ENCODE assay signal across 8 cellular contexts in genomic region chr10:73879296-73880173, GRCh38. TPM values are rescaled to one million over a fixed set of nuclear protein-coding genes. Genes with fewer than 3 reads are reported as not detected.
DNase-seq lines count a peak whose midpoint lies in the region; ATAC-seq and TF ChIP-seq lines count a peak whose summit lies in the region.

No MANE protein-coding gene starts in this region.

- DNase-seq in G401 (ENCODE audit: low spot score) (peak; percentile 52), GM23248 (peak; percentile 91), LNCaP clone FGC (ENCODE audit: low read depth) (no peak), head of caudate nucleus (peak; percentile 38 to 87 (median 75)), prostate gland (ENCODE audit: low spot score) (peak; percentile 76), upper lobe of right lung (peak; percentile 94)
- peak; percentile 97 for DNase-seq in activated naive CD4-positive, alpha-beta T cell treated with anti-CD3 and anti-CD28 coated beads for 36 hours

- no peak for TF ChIP-seq POLR2A in prostate gland (IDR thresholded peaks at IDR 0.05)

- no peaks in the 10 kb centered on the region for H3K27me3 ChIP-seq in GM23248 (replicated peaks; ENCODE audit: insufficient read depth)
- H3K27me3 ChIP-seq in prostate gland (replicated peaks; ENCODE audit: insufficient read depth) = no peaks in the 10 kb centered on the region
- no peaks in the 10 kb centered on the region for H3K27me3 ChIP-seq in upper lobe of right lung

- no peaks in the 10 kb centered on the region for H3K36me3 Mint-ChIP-seq in activated naive CD4-positive, alpha-beta T cell treated with anti-CD3 and anti-CD28 coated beads for 36 hours (ENCODE audit: low read depth)

- H3K4me1 ChIP-seq in GM23248 (ENCODE audit: insufficient read depth) (0 out of 2 replicates have a peak, but pooled peaks cover 3% of the 10 kb centered on the region), prostate gland (replicated peaks) (no peaks in the 10 kb centered on the region), upper lobe of right lung (peaks cover 6% of the 10 kb centered on the region)

- no peak overlapping the region for H3K4me2 ChIP-seq in GM23248 (ENCODE audit: unreplicated experiment)

- no peaks in the 10 kb centered on the region for H3K27me3 Mint-ChIP-seq in activated naive CD4-positive, alpha-beta T cell treated with anti-CD3 and anti-CD28 coated beads for 36 hours (ENCODE audit: low read depth)

- no peaks in the 10 kb centered on the region for H3K9me2 ChIP-seq in GM23248 (ENCODE audit: insufficient read depth)

- no peaks in the 10 kb centered on the region for H3K9me3 ChIP-seq in GM23248 (ENCODE audit: low read depth)
- H3K9me3 ChIP-seq in prostate gland = no peaks in the 10 kb centered on the region
- no peaks in the 10 kb centered on the region for H3K9me3 ChIP-seq in upper lobe of right lung

- H3K4me3 Mint-ChIP-seq in activated naive CD4-positive, alpha-beta T cell treated with anti-CD3 and anti-CD28 coated beads for 36 hours = no peak overlapping the region

- no peaks in the 10 kb centered on the region for H4K20me1 ChIP-seq in GM23248 (ENCODE audit: insufficient read depth)

- intact Hi-C loops in activated naive CD4-positive, alpha-beta T cell treated with anti-CD3 and anti-CD28 coated beads for 36 hours (cut with micrococcal nuclease) = loop anchor here (1.0 to 10.0 kb wide), 9 partner anchors 30 to 1355 kb away; partner anchors contain the start of genes ANXA7, COMTD1, DNAJC9 and NDST2
- intact Hi-C loops in head of caudate nucleus (cut with DNase I) = loop anchor here (1.0 to 10.0 kb wide), 2 partner anchors 30 to 65 kb away; no protein-coding TSS in a partner anchor
- intact Hi-C loops in prostate gland (cut with DNase I) = loop anchor here (1.0 kb wide), 1 partner anchor 30 kb away; no protein-coding TSS in a partner anchor
- intact Hi-C loops in upper lobe of right lung (cut with DNase I) = loop anchor here (5.0 to 10.0 kb wide), 2 partner anchors 58 to 215 kb away; no protein-coding TSS in a partner anchor

- H3K27ac Mint-ChIP-seq in activated naive CD4-positive, alpha-beta T cell treated with anti-CD3 and anti-CD28 coated beads for 36 hours = peak overlapping the region; percentile 50

- ATAC-seq in SK-N-SH treated with all-trans-retinoic acid at 6 μM for 48 hours (peak; percentile 93), upper lobe of right lung (peak; percentile 97)

- 15 to 17% methylated on average over 13 to 14 of the region's 14 CpGs for WGBS in GM23248 (ENCODE audit: low coverage in 1 of 2, low lambda C conversion rate in 2 of 2, missing lambda C conversion rate in 2 of 2), 2 experiments
- 13% methylated on average over 14 of the region's 14 CpGs for WGBS in prostate gland

- H3K4me1 Mint-ChIP-seq in activated naive CD4-positive, alpha-beta T cell treated with anti-CD3 and anti-CD28 coated beads for 36 hours (ENCODE audit: low read depth) = peaks cover 43% of the 10 kb centered on the region

- CTCF ChIA-PET in activated naive CD4-positive, alpha-beta T cell treated with anti-CD3 and anti-CD28 coated beads for 36 hours (lab: Charles Lee) = interaction anchor here (0.5 to 12.1 kb wide), 60 partner anchors 9 to 1219 kb away, joined by 3 to 443 read pairs (median 4); partner anchors contain the start of gene SEC24C

- in situ Hi-C loops in G401 (cut with HindIII; ENCODE audit: low sequenced_read_pairs) (no loop called here), GM23248 (cut with MboI) (loop anchor here (5.0 to 25.0 kb wide), 2 partner anchors 58 to 208 kb away; no protein-coding TSS in a partner anchor)

- H3F3A ChIP-seq in GM23248 (ENCODE audit: insufficient read depth) = no peaks in the 10 kb centered on the region; the same call in 1 of the 2 replicates

- TF ChIP-seq CTCF in LNCaP clone FGC (IDR thresholded peaks at IDR 0.05; ENCODE audit: control insufficient read depth, extremely low read depth, insufficient read depth) (peak; percentile 77), prostate gland (IDR thresholded peaks at IDR 0.05) (peak; percentile 76 to 97 (median 94)), upper lobe of right lung (IDR thresholded peaks at IDR 0.05) (peak; percentile 97)

- 0 out of 2 replicates have a peak overlapping the region, but pooled peaks have one; percentile 11 for H3K9ac ChIP-seq in GM23248

- no peaks in the 10 kb centered on the region for H3K79me2 ChIP-seq in GM23248 (ENCODE audit: insufficient read depth)

- no peak overlapping the region for H3K27ac ChIP-seq in GM23248
- no peak overlapping the region for H3K27ac ChIP-seq in prostate gland
- no peak overlapping the region for H3K27ac ChIP-seq in upper lobe of right lung

- H2AFZ ChIP-seq in GM23248 = peak overlapping the region; percentile 65

- H3K36me3 ChIP-seq in GM23248 (ENCODE audit: low read depth) (no peaks in the 10 kb centered on the region), prostate gland (no peaks in the 10 kb centered on the region), upper lobe of right lung (no peaks in the 10 kb centered on the region)

- no peaks in the 10 kb centered on the region for H3K9me3 Mint-ChIP-seq in activated naive CD4-positive, alpha-beta T cell treated with anti-CD3 and anti-CD28 coated beads for 36 hours

- H3K4me3 ChIP-seq in GM23248 (no peak overlapping the region), LNCaP clone FGC (ENCODE audit: low read depth, low read length) (no peak overlapping the region), prostate gland (no peak overlapping the region), upper lobe of right lung (no peak overlapping the region)

TF ChIP-seq in SK-N-SH treated with all-trans-retinoic acid at 6 μM for 48 hours, 23 proteins besides CTCF, POLR2A, EP300 and RAD21:
- TF ChIP-seq BACH2 (CRISPR knock-in tag; IDR thresholded peaks at IDR 0.05; ENCODE audit: borderline replicate concordance) (no peak), TSHZ2 (CRISPR knock-in tag; IDR thresholded peaks at IDR 0.05) (0 out of 2 replicates have a peak, but pooled peaks have one; percentile 22), POU6F1 (CRISPR knock-in tag; IDR thresholded peaks at IDR 0.05; ENCODE audit: borderline replicate concordance, low read depth) (no peak), SNAI2 (CRISPR knock-in tag; IDR thresholded peaks at IDR 0.05) (no peak), OSR1 (CRISPR knock-in tag; IDR thresholded peaks at IDR 0.05) (no peak)

RNA-seq across cellular contexts. Expression of gene CAMK2G, which starts 5.2 kb away (rescaled TPM):
- total RNA-seq in G401 (2014; rRNA removed; shearing (Covaris generic)) = 9.0 and 11.8 TPM in 2 replicates
- total RNA-seq in GM23248 (2014; rRNA removed; shearing (Covaris generic)) = 25.7 and 29.1 TPM in 2 replicates
- 24.3 and 28.2 TPM in 2 replicates for polyA plus RNA-seq in GM23248 (2016; fragmentation: Nextera tagmentation; extraction: Ambion mirVana)
- total RNA-seq in activated naive CD4-positive, alpha-beta T cell treated with anti-CD3 and anti-CD28 coated beads for 36 hours = 10 to 100 TPM; 22.9 to 26.3 TPM
- total RNA-seq in prostate gland (10 to 100 TPM; 41.9 to 47.8 TPM), upper lobe of right lung (36.2 TPM)

RNA-seq across cellular contexts. Expression of gene PLAU, which starts 31.4 kb away (rescaled TPM):
- 124 and 143 TPM in 2 replicates for total RNA-seq in G401 (2014; rRNA removed; shearing (Covaris generic))
- total RNA-seq in GM23248 (2014; rRNA removed; shearing (Covaris generic)) = 13.3 and 13.8 TPM in 2 replicates
- polyA plus RNA-seq in GM23248 (2016; fragmentation: Nextera tagmentation; extraction: Ambion mirVana) = 26.0 and 26.1 TPM in 2 replicates
- under 1 TPM; 0.26 to 0.27 TPM for total RNA-seq in activated naive CD4-positive, alpha-beta T cell treated with anti-CD3 and anti-CD28 coated beads for 36 hours
- total RNA-seq in prostate gland = 10 to 100 TPM in 1 of 2 donors, 1 to 10 TPM in 1; 7.1 to 11.0 TPM
- total RNA-seq in upper lobe of right lung = 16.8 TPM

Comparison
In these comparisons a context has a peak if more than half of its experiments do, and no peak if none do; other contexts are left out.
1. RNA of gene PLAU, which starts 31.4 kb away (total RNA-seq): 124 to 143 TPM in G401, 16.8 TPM in upper lobe of right lung (single experiment), 13.3 to 13.8 TPM in GM23248 and 7.1 to 11.0 TPM in prostate gland; 0.26 to 0.27 TPM in activated naive CD4-positive, alpha-beta T cell treated with anti-CD3 and anti-CD28 coated beads for 36 hours; every median in the first group is over 4 times any median in the second.
2. Peak in every context shown above with its lines, with median percentiles within 50 percentile points of each other: CTCF ChIP-seq.